In the genomic region with DNA sequence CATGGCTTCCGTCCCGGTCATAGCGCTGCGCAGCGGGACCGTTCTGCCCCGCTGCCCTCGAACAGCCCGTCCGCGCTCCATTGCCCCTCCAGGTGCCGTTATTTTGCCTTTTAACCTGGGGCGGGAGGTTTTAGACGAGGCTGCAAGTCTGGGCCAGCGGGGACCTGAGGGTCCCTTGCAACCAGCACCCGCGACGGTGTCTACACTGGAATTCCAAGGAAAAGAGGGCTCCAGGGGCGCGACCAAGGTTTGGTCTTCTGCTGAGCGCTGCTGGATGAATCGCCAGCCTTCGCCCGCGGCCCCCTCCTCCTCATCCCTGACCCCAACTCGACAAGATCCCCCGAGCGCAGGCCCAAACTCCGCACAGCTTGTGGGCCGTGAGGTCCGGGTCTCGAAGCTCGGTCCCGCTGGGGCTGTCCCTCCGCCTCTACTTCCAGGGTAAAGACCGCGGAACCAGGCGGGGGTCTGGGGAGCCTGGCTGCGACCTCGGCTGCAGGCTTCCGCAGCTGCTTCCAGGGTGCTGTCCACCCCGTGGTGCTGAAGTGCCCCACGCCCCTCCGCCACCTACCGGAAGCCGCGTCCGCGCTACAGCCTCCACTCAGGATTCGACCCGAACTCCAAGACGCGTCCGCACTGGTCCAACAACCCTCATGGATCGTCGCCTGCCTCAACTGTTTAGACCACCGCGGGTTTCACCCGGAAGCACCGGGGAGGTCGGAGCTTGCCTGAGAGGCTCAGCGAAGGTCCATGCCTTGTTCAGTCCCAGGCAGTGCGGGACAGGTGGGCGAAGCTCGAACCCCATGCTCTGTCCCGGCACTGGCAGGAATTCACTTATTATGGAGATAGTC, we compare ENCODE assay signal across 7 cellular contexts.
DNase-seq lines count a peak whose midpoint lies in the region; ATAC-seq lines count a peak whose summit lies in the region.

No MANE protein-coding gene starts in this region.

- no peak overlapping the region for H3K27ac Mint-ChIP-seq in memory B cell

- H3K27me3 Mint-ChIP-seq in memory B cell = peaks cover 9% of the 10 kb centered on the region

- H3K9me3 Mint-ChIP-seq in memory B cell = no peaks in the 10 kb centered on the region

- H3K36me3 Mint-ChIP-seq in memory B cell = peaks cover 1% of the 10 kb centered on the region

- ATAC-seq in memory B cell (ENCODE audit: low read depth) = peak; percentile 32

- H3K4me3 Mint-ChIP-seq in memory B cell = peak overlapping the region; percentile 25

- H3K4me1 Mint-ChIP-seq in memory B cell = peaks cover 34% of the 10 kb centered on the region

- DNase-seq in HUDEP-2 (lab: John Stamatoyannopoulos, UW; ENCODE audit: unreplicated experiment in 76 of 76) (peak in 65 of 76 experiments; percentile 4 to 80 (median 54)), memory B cell (ENCODE audit: low spot score in 2 of 2) (peak; percentile 57 to 72), SW480 (ENCODE audit: low spot score) (no peak), SKM-1 treated with dmso at 0.1 percent for 144 hours (lab: John Stamatoyannopoulos, UW; ENCODE audit: unreplicated experiment) (no peak)
- peak; percentile 30 to 43 for DNase-seq in activated CD4-positive, alpha-beta T cell treated with anti-CD3 and anti-CD28 coated beads, Interleukin-2, amount 50 U/mL, for 24 hours (ENCODE audit: low read depth in 1 of 2, low spot score in 1 of 2)
- DNase-seq in effector CD8-positive, alpha-beta T cell (lab: John Stamatoyannopoulos, UW) = peak; percentile 32
- DNase-seq in stimulated activated CD8-positive, alpha-beta memory T cell treated with anti-CD3 and anti-CD28 coated beads, Interleukin-2, amount 100 ng/mL, for 1 hour (ENCODE audit: low read depth in 2 of 2) = peak; percentile 27 to 28

Comparison
In these comparisons a context has a peak if more than half of its experiments do, and no peak if none do; other contexts are left out.
1. DNase-seq: peak in HUDEP-2 (65 of 76), activated CD4-positive, alpha-beta T cell treated with anti-CD3 and anti-CD28 coated beads, Interleukin-2, amount 50 U/mL, for 24 hours (2 of 2), effector CD8-positive, alpha-beta T cell (single experiment), memory B cell (2 of 2) and stimulated activated CD8-positive, alpha-beta memory T cell treated with anti-CD3 and anti-CD28 coated beads, Interleukin-2, amount 100 ng/mL, for 1 hour (2 of 2); none in SW480 (single experiment) and SKM-1 treated with dmso at 0.1 percent for 144 hours (single experiment).